Comparison of ENCODE assay signal across 1 cellular context in genomic region chr3:14134291-14134690, GRCh38.
TF ChIP-seq lines count a peak whose summit lies in the region.

No MANE protein-coding gene starts in this region.

TF ChIP-seq in GM12878, 131 proteins besides CTCF, POLR2A, EP300 and RAD21:
- TF ChIP-seq ELK1 (IDR thresholded peaks at IDR 0.05; ENCODE audit: low read depth, low read length) (no peak), ZBTB4 (CRISPR knock-in tag; IDR thresholded peaks at IDR 0.05) (no peak), STAT3 (IDR thresholded peaks at IDR 0.05; ENCODE audit: low read depth, low read length) (no peak), BCL3 (IDR thresholded peaks at IDR 0.05; ENCODE audit: borderline replicate concordance, insufficient read depth, low read depth, low read length, poor library complexity, severe bottlenecking) (no peak), E2F8 (IDR thresholded peaks at IDR 0.05; ENCODE audit: low read depth, partially characterized antibody) (no peak), E4F1 (IDR thresholded peaks at IDR 0.05; ENCODE audit: borderline replicate concordance, partially characterized antibody) (no peak), IRF5 (IDR thresholded peaks at IDR 0.05; ENCODE audit: borderline replicate concordance) (no peak)
